16 cellular contexts compared by ENCODE assay signal in the genomic region with DNA sequence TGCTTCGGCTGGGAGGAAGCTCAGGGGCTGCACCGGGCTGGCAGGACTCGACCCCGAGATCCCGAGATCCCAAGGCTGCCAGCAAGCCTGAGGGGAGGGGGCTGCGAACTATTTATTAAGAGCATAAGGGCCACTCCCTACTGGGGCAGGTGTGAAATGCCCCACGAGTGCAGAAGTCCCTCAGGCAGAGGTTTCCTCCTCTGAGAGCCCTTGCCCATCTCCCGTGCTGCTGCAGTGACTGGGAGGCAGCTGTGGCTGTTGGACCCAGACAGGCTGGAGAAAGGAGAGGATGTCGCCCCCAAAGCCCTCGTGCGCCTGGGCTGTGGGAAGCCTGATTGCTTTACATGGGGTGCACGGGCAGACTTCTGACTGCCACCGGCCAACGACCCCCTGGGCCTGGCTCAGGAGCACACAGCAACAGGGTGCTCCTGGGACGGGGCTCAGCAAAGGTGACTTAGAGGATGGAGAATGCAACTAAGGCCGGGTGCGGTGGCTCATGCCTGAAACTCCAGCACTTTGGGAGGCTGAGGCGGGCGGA. TPM values are rescaled to one million over a fixed set of nuclear protein-coding genes. Genes with fewer than 3 reads are reported as not detected.
A peak's percentile ranks its signal among the peaks of the same experiment; 100 is the strongest.
DNase-seq lines count a peak whose midpoint lies in the region; ATAC-seq and TF ChIP-seq lines count a peak whose summit lies in the region.
"Had no signal": no experiment of that assay in that cellular context is flagged by ENCODE, and none has a peak within 500 bp of the region (broad histone marks: within the 10 kb centered on the region; RNA-seq: fewer than 3 reads in every experiment).

No MANE protein-coding gene starts in this region.

- POLR2A ChIA-PET in CD4-positive, alpha-beta T cell (lab: Charles Lee): interaction anchor here (0.7 to 5.9 kb wide), 12 partner anchors 9 to 94 kb away, joined by 3 to 74 read pairs (median 4); partner anchors contain the start of genes RGS10 and TIAL1
- POLR2A ChIA-PET in naive thymus-derived CD4-positive, alpha-beta T cell (lab: Charles Lee): interaction anchor here (0.6 to 12.5 kb wide), 11 partner anchors 9 to 37 kb away, joined by 3 to 169 read pairs (median 4); partner anchors contain the start of gene RGS10

- H2AFZ ChIP-seq in Karpas-422 (ENCODE audit: low read length): no peak overlapping the region

- peak overlapping the region; percentile 46 for H3K4me3 ChIP-seq in naive thymus-derived CD4-positive, alpha-beta T cell (ENCODE audit: low read length)
- H3K4me3 ChIP-seq in Karpas-422 (ENCODE audit: low read length): no peak overlapping the region
- H3K4me3 ChIP-seq: left lung had no signal

- peaks cover 3 to 16% (median 4%) of the 10 kb centered on the region in 3 experiments for H3K36me3 ChIP-seq in naive thymus-derived CD4-positive, alpha-beta T cell (ENCODE audit: control insufficient read depth in 2 of 3, insufficient read depth in 3 of 3, low read length in 3 of 3)
- no peaks in the 10 kb centered on the region for H3K36me3 ChIP-seq in Karpas-422 (ENCODE audit: insufficient read depth, low read length)
- H3K36me3 ChIP-seq: left lung had no signal

- peak overlapping the region; percentile 95 for H3K27ac ChIP-seq in CD4-positive, alpha-beta T cell (ENCODE audit: low read depth, low read length)
- peak overlapping the region; percentile 98 for H3K27ac ChIP-seq in naive thymus-derived CD4-positive, alpha-beta T cell (ENCODE audit: low read depth, low read length)
- no peak overlapping the region for H3K27ac ChIP-seq in Karpas-422 (ENCODE audit: low read length)
- H3K27ac ChIP-seq: C4-2B, RWPE1 had no signal

- intact Hi-C loops in CD4-positive, alpha-beta T cell (cut with DNase I, micrococcal nuclease): loop anchor here (1.0 to 10.0 kb wide), 8 partner anchors 14 to 196 kb away; partner anchors contain the start of genes BAG3 (in 1 of the 2), RGS10 (in 1 of the 2) and TIAL1 (in 1 of the 2)
- intact Hi-C loops in activated T-helper 1 cell treated with anti-CD3 and anti-CD28 coated beads, Interleukin-12 subunit alpha, Interleukin-12 subunit beta, Interleukin-2, Interleukin-4 antibody, amounts not matched to agents 30 ng/mL and 10 ng/mL and 1 ng/mL, durations not matched to agents 14 hours and 24 hours and 36 hours (cut with micrococcal nuclease): loop anchor here (1.0 to 5.0 kb wide), 6 partner anchors 14 to 370 kb away; partner anchors contain the start of genes PRDX3 and RGS10
- intact Hi-C loops in naive thymus-derived CD4-positive, alpha-beta T cell (cut with micrococcal nuclease): loop anchor here (1.0 to 10.0 kb wide), 14 partner anchors 8 to 808 kb away; partner anchors contain the start of genes RGS10 (in 2 of the 2), BAG3 (in 1 of the 2), GRK5 (in 1 of the 2) and INPP5F (in 1 of the 2)

- H3K27me3 Mint-ChIP-seq in CD4-positive, alpha-beta T cell: no peaks in the 10 kb centered on the region
- H3K27me3 Mint-ChIP-seq in activated T-helper 1 cell treated with anti-CD3 and anti-CD28 coated beads, Interleukin-12 subunit alpha, Interleukin-12 subunit beta, Interleukin-2, Interleukin-4 antibody, amounts not matched to agents 30 ng/mL and 10 ng/mL and 1 ng/mL, durations not matched to agents 14 hours and 24 hours and 36 hours (ENCODE audit: insufficient read depth): no peaks in the 10 kb centered on the region
- no peaks in the 10 kb centered on the region for H3K27me3 Mint-ChIP-seq in naive thymus-derived CD4-positive, alpha-beta T cell

- H3K9me3 ChIP-seq in CD4-positive, alpha-beta T cell (ENCODE audit: control insufficient read depth, low read length): no peaks in the 10 kb centered on the region
- no peaks in the 10 kb centered on the region for H3K9me3 ChIP-seq in naive thymus-derived CD4-positive, alpha-beta T cell (ENCODE audit: control insufficient read depth in 2 of 3, low read length in 3 of 3)
- no peaks in the 10 kb centered on the region for H3K9me3 ChIP-seq in Karpas-422 (ENCODE audit: low read length)
- H3K9me3 ChIP-seq: left lung had no signal

- DNase-seq in CD4-positive, alpha-beta T cell: peak in 1 of 10 experiments; percentile 13
- no peak for DNase-seq in activated T-helper 1 cell treated with anti-CD3 and anti-CD28 coated beads, Interleukin-12 subunit alpha, Interleukin-12 subunit beta, Interleukin-2, Interleukin-4 antibody, amounts not matched to agents 30 ng/mL and 10 ng/mL and 1 ng/mL, durations not matched to agents 14 hours and 24 hours and 36 hours (ENCODE audit: low spot score)
- DNase-seq in naive thymus-derived CD4-positive, alpha-beta T cell: no peak
- DNase-seq in effector CD8-positive, alpha-beta T cell (lab: John Stamatoyannopoulos, UW): no peak
- no peak for DNase-seq in AG20443 (ENCODE audit: low spot score)
- no peak for DNase-seq in GOT3 (lab: John Stamatoyannopoulos, UW)
- DNase-seq in Karpas-422: no peak
- DNase-seq: anterior cingulate cortex, cortex of kidney, hippocampal formation, NCI-H2029 treated with DMSO at 0.1 percent for 48 hours, NCI-H774 had no signal

- no peak overlapping the region for H3K4me2 ChIP-seq in Karpas-422 (ENCODE audit: low read depth, low read length, poor library complexity, severe bottlenecking)

- no peaks in the 10 kb centered on the region for H3K9me2 ChIP-seq in Karpas-422 (replicated peaks; ENCODE audit: insufficient read depth, low read length)

- peaks cover 39 to 93% of the 10 kb centered on the region in 2 donors for H3K4me1 ChIP-seq in naive thymus-derived CD4-positive, alpha-beta T cell (ENCODE audit: control insufficient read depth in 2 of 2, insufficient read depth in 2 of 2, low read length in 2 of 2)
- no peaks in the 10 kb centered on the region for H3K4me1 ChIP-seq in Karpas-422 (ENCODE audit: low read length)
- H3K4me1 ChIP-seq: left lung had no signal

- H3K4me1 Mint-ChIP-seq in CD4-positive, alpha-beta T cell (ENCODE audit: low read depth): peaks cover 93% of the 10 kb centered on the region
- peaks cover 86% of the 10 kb centered on the region for H3K4me1 Mint-ChIP-seq in activated T-helper 1 cell treated with anti-CD3 and anti-CD28 coated beads, Interleukin-12 subunit alpha, Interleukin-12 subunit beta, Interleukin-2, Interleukin-4 antibody, amounts not matched to agents 30 ng/mL and 10 ng/mL and 1 ng/mL, durations not matched to agents 14 hours and 24 hours and 36 hours (ENCODE audit: low read depth)
- H3K4me1 Mint-ChIP-seq in naive thymus-derived CD4-positive, alpha-beta T cell: peaks cover 54 to 98% (median 91%) of the 10 kb centered on the region in 7 donors

- H3K36me3 Mint-ChIP-seq in CD4-positive, alpha-beta T cell (ENCODE audit: low read depth): peaks cover 81% of the 10 kb centered on the region
- peaks cover 67% of the 10 kb centered on the region for H3K36me3 Mint-ChIP-seq in activated T-helper 1 cell treated with anti-CD3 and anti-CD28 coated beads, Interleukin-12 subunit alpha, Interleukin-12 subunit beta, Interleukin-2, Interleukin-4 antibody, amounts not matched to agents 30 ng/mL and 10 ng/mL and 1 ng/mL, durations not matched to agents 14 hours and 24 hours and 36 hours (ENCODE audit: low read depth)
- H3K36me3 Mint-ChIP-seq in naive thymus-derived CD4-positive, alpha-beta T cell: peaks cover 7 to 65% (median 31%) of the 10 kb centered on the region in 5 donors

- no peaks in the 10 kb centered on the region for H3K79me2 ChIP-seq in Karpas-422 (ENCODE audit: low read length)

- CTCF ChIA-PET in CD4-positive, alpha-beta T cell (lab: Charles Lee): interaction anchor here (1.0 kb wide), 1 partner anchor 40 kb away, joined by 3 read pairs; the partner anchor contains the start of gene RGS10
- CTCF ChIA-PET in naive thymus-derived CD4-positive, alpha-beta T cell (lab: Charles Lee): interaction anchor here (1.0 to 1.4 kb wide), 3 partner anchors 13 to 17 kb away, joined by 3 to 5 read pairs (median 4); no protein-coding TSS in a partner anchor

- peak overlapping the region; percentile 99 for H3K27ac Mint-ChIP-seq in CD4-positive, alpha-beta T cell
- H3K27ac Mint-ChIP-seq in activated T-helper 1 cell treated with anti-CD3 and anti-CD28 coated beads, Interleukin-12 subunit alpha, Interleukin-12 subunit beta, Interleukin-2, Interleukin-4 antibody, amounts not matched to agents 30 ng/mL and 10 ng/mL and 1 ng/mL, durations not matched to agents 14 hours and 24 hours and 36 hours: peak overlapping the region; percentile 94
- H3K27ac Mint-ChIP-seq in naive thymus-derived CD4-positive, alpha-beta T cell: peak overlapping the region; percentile 95 to 100 (median 99)

- H3K4me3 Mint-ChIP-seq in CD4-positive, alpha-beta T cell: peak overlapping the region; percentile 80
- peak overlapping the region; percentile 70 for H3K4me3 Mint-ChIP-seq in activated T-helper 1 cell treated with anti-CD3 and anti-CD28 coated beads, Interleukin-12 subunit alpha, Interleukin-12 subunit beta, Interleukin-2, Interleukin-4 antibody, amounts not matched to agents 30 ng/mL and 10 ng/mL and 1 ng/mL, durations not matched to agents 14 hours and 24 hours and 36 hours
- H3K4me3 Mint-ChIP-seq in naive thymus-derived CD4-positive, alpha-beta T cell: peak overlapping the region; percentile 70 to 85 (median 82)

- peak; percentile 5 for ATAC-seq in CD4-positive, alpha-beta T cell (ENCODE audit: poor library complexity)
- ATAC-seq in GM19351 (IDR thresholded peaks at IDR 0.05; ENCODE audit: unreplicated experiment): peak; percentile 3
- ATAC-seq in naive thymus-derived CD4-positive, alpha-beta T cell: no peak
- ATAC-seq: left lung had no signal

- H3K9ac ChIP-seq in Karpas-422 (ENCODE audit: low read length): no peak overlapping the region

- TF ChIP-seq CTCF in CD4-positive, alpha-beta T cell (IDR thresholded peaks at IDR 0.05): no peak

- no peaks in the 10 kb centered on the region for H3K9me3 Mint-ChIP-seq in CD4-positive, alpha-beta T cell
- no peaks in the 10 kb centered on the region for H3K9me3 Mint-ChIP-seq in activated T-helper 1 cell treated with anti-CD3 and anti-CD28 coated beads, Interleukin-12 subunit alpha, Interleukin-12 subunit beta, Interleukin-2, Interleukin-4 antibody, amounts not matched to agents 30 ng/mL and 10 ng/mL and 1 ng/mL, durations not matched to agents 14 hours and 24 hours and 36 hours
- peaks cover 0 to 4% (median 0%) of the 10 kb centered on the region in 11 donors for H3K9me3 Mint-ChIP-seq in naive thymus-derived CD4-positive, alpha-beta T cell

- H4K20me1 ChIP-seq in Karpas-422 (ENCODE audit: insufficient read depth, low read depth, low read length): no peaks in the 10 kb centered on the region

- no peaks in the 10 kb centered on the region for H3K27me3 ChIP-seq in CD4-positive, alpha-beta T cell (ENCODE audit: control insufficient read depth, insufficient read depth, low read length)
- H3K27me3 ChIP-seq in naive thymus-derived CD4-positive, alpha-beta T cell (ENCODE audit: control insufficient read depth in 2 of 2, insufficient read depth in 2 of 2, low read length in 2 of 2): no peaks in the 10 kb centered on the region
- no peaks in the 10 kb centered on the region for H3K27me3 ChIP-seq in Karpas-422 (ENCODE audit: low read length)

RNA-seq across cellular contexts. Expression of gene RGS10, which starts 39.8 kb away (rescaled TPM):
- 100 to 1,000 TPM; 132 to 134 TPM for total RNA-seq in CD4-positive, alpha-beta T cell
- total RNA-seq in activated T-helper 1 cell treated with anti-CD3 and anti-CD28 coated beads, Interleukin-12 subunit alpha, Interleukin-12 subunit beta, Interleukin-2, Interleukin-4 antibody, amounts not matched to agents 30 ng/mL and 10 ng/mL and 1 ng/mL, durations not matched to agents 14 hours and 24 hours and 36 hours: 142 and 150 TPM in 2 replicates
- total RNA-seq in naive thymus-derived CD4-positive, alpha-beta T cell: 100 to 1,000 TPM in 4 of 5 experiments, 10 to 100 TPM in 1; 89.5 to 206 (median 149) TPM
- 100 to 1,000 TPM; 407 to 462 TPM for polyA plus RNA-seq in naive thymus-derived CD4-positive, alpha-beta T cell
- total RNA-seq in Karpas-422 (2014; rRNA removed; shearing (Covaris generic); ENCODE audit: low replicate concordance): 54.5 and 78.0 TPM in 2 replicates
